ENCODE assay signal across 8 cellular contexts in genomic region chr1:32742132-32742947, GRCh38. TPM values are rescaled to one million over a fixed set of nuclear protein-coding genes. Genes with fewer than 3 reads are reported as not detected.
A peak's percentile ranks its signal among the peaks of the same experiment; 100 is the strongest.
DNase-seq lines count a peak whose midpoint lies in the region; ATAC-seq and TF ChIP-seq lines count a peak whose summit lies in the region.

No MANE protein-coding gene starts in this region.

- peaks cover under 1% of the 10 kb centered on the region for H3K36me3 Mint-ChIP-seq in chondrocyte (ENCODE audit: low read depth)
- no peaks in the 10 kb centered on the region for H3K36me3 Mint-ChIP-seq in memory B cell

- DNase-seq in A673 (ENCODE audit: low spot score) (no peak), HuH-7 (ENCODE audit: low spot score) (peak; percentile 53), chondrocyte (ENCODE audit: low spot score) (no peak), memory B cell (ENCODE audit: low spot score in 2 of 2) (no peak), uterus (peak in 1 of 2 donors; percentile 34), NCI-H2081 (lab: John Stamatoyannopoulos, UW) (no peak), DMS 273 treated with DMSO at 0.1 percent for 48 hours (lab: John Stamatoyannopoulos, UW) (no peak)
- DNase-seq in central memory CD4-positive, alpha-beta T cell: no peak

- BruUV-seq in A673 (replicated peaks; lab: Mats Ljungman, UMichigan): no TSS peak

- CTCF ChIA-PET in A673 (lab: Charles Lee): no interaction called here

- intact Hi-C loops in A673 (cut with micrococcal nuclease; ENCODE audit: unreplicated experiment): no loop called here
- intact Hi-C loops in uterus (cut with DNase I; ENCODE audit: low total_unique reads): no loop called here

- no peak for TF ChIP-seq POLR2A in uterus (IDR thresholded peaks at IDR 0.05)

- H3K27ac ChIP-seq in A673 (ENCODE audit: low read depth, low read length, poor library complexity, severe bottlenecking) (no peak overlapping the region), uterus (peak overlapping the region; percentile 85 to 87)

- peak overlapping the region; percentile 59 for H3K4me3 ChIP-seq in A673 (ENCODE audit: low read depth, low read length, poor library complexity, severe bottlenecking)
- H3K4me3 ChIP-seq in uterus: peak overlapping the region; percentile 47 to 54

- no peaks in the 10 kb centered on the region for H3K9me3 Mint-ChIP-seq in chondrocyte (ENCODE audit: low read depth)
- H3K9me3 Mint-ChIP-seq in memory B cell: no peaks in the 10 kb centered on the region

- H3K9me3 ChIP-seq in A673 (ENCODE audit: low read depth, low read length, poor library complexity, severe bottlenecking) (no peaks in the 10 kb centered on the region), uterus (no peaks in the 10 kb centered on the region)

- H3K27me3 Mint-ChIP-seq in chondrocyte (ENCODE audit: low read depth): no peaks in the 10 kb centered on the region
- peaks cover 21% of the 10 kb centered on the region for H3K27me3 Mint-ChIP-seq in memory B cell

- ATAC-seq in memory B cell (ENCODE audit: low read depth): peak; percentile 8

- H3K4me3 Mint-ChIP-seq in chondrocyte (ENCODE audit: unreplicated experiment) (peak overlapping the region; percentile 74), memory B cell (peak overlapping the region; percentile 78)

- POLR2A ChIA-PET in A673 (lab: Charles Lee; ENCODE audit: low non-redundant PET): no interaction called here

- peak overlapping the region; percentile 36 for H3K27ac Mint-ChIP-seq in chondrocyte (ENCODE audit: unreplicated experiment)
- H3K27ac Mint-ChIP-seq in memory B cell: no peak overlapping the region

- no peaks in the 10 kb centered on the region for H3K36me3 ChIP-seq in A673 (ENCODE audit: insufficient read depth, low read length, poor library complexity, severe bottlenecking)
- no peaks in the 10 kb centered on the region for H3K36me3 ChIP-seq in uterus

- no peaks in the 10 kb centered on the region for H3K27me3 ChIP-seq in A673 (replicated peaks; ENCODE audit: insufficient read depth, low read depth, low read length, poor library complexity)
- H3K27me3 ChIP-seq in uterus: no peaks in the 10 kb centered on the region

- TF ChIP-seq CTCF in A673 (conservative IDR thresholded peaks at IDR 0.05; ENCODE audit: low read depth, low read length): no peak
- no peak for TF ChIP-seq CTCF in chondrocyte (IDR thresholded peaks at IDR 0.05)
- no peak for TF ChIP-seq CTCF in uterus (IDR thresholded peaks at IDR 0.05)

- H3K4me1 ChIP-seq in A673 (ENCODE audit: insufficient read depth, low read length, poor library complexity, severe bottlenecking): no peaks in the 10 kb centered on the region
- no peaks in the 10 kb centered on the region for H3K4me1 ChIP-seq in uterus

- H3K4me1 Mint-ChIP-seq in chondrocyte (ENCODE audit: low read depth): peaks cover 12% of the 10 kb centered on the region
- H3K4me1 Mint-ChIP-seq in memory B cell: no peaks in the 10 kb centered on the region

RNA-seq across cellular contexts. Expression of gene SYNC, which starts 39.8 kb away (rescaled TPM):
- total RNA-seq in A673 (2021) (0.71 TPM in 1 of 2 replicates, not detected in the other), chondrocyte (66.8 to 72.5 TPM (median 71.8 TPM) in 3 replicates), uterus (10 to 100 TPM in 3 of 4 donors, 1 to 10 TPM in 1; 4.7 to 61.0 (median 18.1) TPM)
